ENCODE assay signal across 20 cellular contexts in genomic region chr3:3101660-3102458, GRCh38. TPM values are rescaled to one million over a fixed set of nuclear protein-coding genes. Genes with fewer than 3 reads are reported as not detected.
A peak's percentile ranks its signal among the peaks of the same experiment; 100 is the strongest.
DNase-seq lines count a peak whose midpoint lies in the region; ATAC-seq, FAIRE-seq and TF ChIP-seq lines count a peak whose summit lies in the region.
"Had no signal": no experiment of that assay in that cellular context is flagged by ENCODE, and none has a peak within 500 bp of the region (broad histone marks: within the 10 kb centered on the region; RNA-seq: fewer than 3 reads in every experiment).

No MANE protein-coding gene starts in this region.

- peak overlapping the region; percentile 15; the same call in 1 of the 2 replicates for H3K4me3 ChIP-seq in GM12864 (ENCODE audit: low read depth, low read length)
- no peak overlapping the region for H3K4me3 ChIP-seq in right atrium auricular region
- H3K4me3 ChIP-seq: BLaER1 treated with 17β-estradiol and CSF1 and Interleukin-3, amounts not matched to agents 10 nM and 100 nM; gastrocnemius medialis had no signal

- DNase-seq in GM12864 (ENCODE audit: low read depth) (no peak), GM19239 (ENCODE audit: insufficient read length, low spot score) (no peak), GM13977 (ENCODE audit: low spot score) (no peak), right atrium auricular region (ENCODE audit: low spot score) (no peak), natural killer cell (no peak), nucleus accumbens (lab: John Stamatoyannopoulos, UW) (no peak)
- DNase-seq: activated CD8-positive, alpha-beta memory T cell treated with anti-CD3 and anti-CD28 coated beads for 24 hours; amygdala; DMS53; gastrocnemius medialis; NCI-H1694 treated with DMSO at 0.1 percent for 48 hours; NCI-H524; SW 1271 had no signal

- no peaks in the 10 kb centered on the region for H3K36me3 Mint-ChIP-seq in natural killer cell

- H3K4me1 ChIP-seq in right atrium auricular region: no peaks in the 10 kb centered on the region
- H3K4me1 ChIP-seq: gastrocnemius medialis had no signal

- peak; percentile 51 for ATAC-seq in HG02571 (IDR thresholded peaks at IDR 0.05; ENCODE audit: unreplicated experiment)
- peak; percentile 63 for ATAC-seq in HG03159 (IDR thresholded peaks at IDR 0.05; ENCODE audit: unreplicated experiment)
- no peak for ATAC-seq in natural killer cell
- ATAC-seq: gastrocnemius medialis, Panc1 had no signal

- H3K9me3 Mint-ChIP-seq in natural killer cell: no peaks in the 10 kb centered on the region

- no peak overlapping the region for H3K27ac ChIP-seq in right atrium auricular region
- H3K27ac ChIP-seq: 22Rv1; BLaER1 treated with 17β-estradiol and CSF1 and Interleukin-3, amounts not matched to agents 10 nM and 100 nM; gastrocnemius medialis had no signal

- in situ Hi-C loops in GM13977 (cut with MboI; ENCODE audit: low pct_unique_long_range_greater_than_20kb, low sequenced_read_pairs, unreplicated experiment): no loop called here

- H3K27me3 Mint-ChIP-seq in natural killer cell (ENCODE audit: low read depth in 2 of 2): peaks cover 9 to 23% of the 10 kb centered on the region in 2 donors

- H3K27ac Mint-ChIP-seq in natural killer cell: no peak overlapping the region

- peak; percentile 14 for FAIRE-seq in GM19239 (lab: Jason Lieb, UNC)
- FAIRE-seq: endometrium had no signal

- H3K36me3 ChIP-seq in right atrium auricular region: no peaks in the 10 kb centered on the region
- H3K36me3 ChIP-seq: BLaER1 treated with 17β-estradiol and CSF1 and Interleukin-3, amounts not matched to agents 10 nM and 100 nM; gastrocnemius medialis had no signal

- intact Hi-C loops in natural killer cell (cut with micrococcal nuclease): no loop called here

- H3K9me3 ChIP-seq in right atrium auricular region: no peaks in the 10 kb centered on the region
- H3K9me3 ChIP-seq: BLaER1 treated with 17β-estradiol and CSF1 and Interleukin-3, amounts not matched to agents 10 nM and 100 nM; gastrocnemius medialis had no signal

- H3K27me3 ChIP-seq in right atrium auricular region: no peaks in the 10 kb centered on the region
- H3K27me3 ChIP-seq: BLaER1 treated with 17β-estradiol and CSF1 and Interleukin-3, amounts not matched to agents 10 nM and 100 nM; gastrocnemius medialis had no signal

- no peak for TF ChIP-seq CTCF in GM12864 (IDR thresholded peaks at IDR 0.05; ENCODE audit: low read depth, low read length, missing control alignments)
- no peak for TF ChIP-seq CTCF in GM13977 (IDR thresholded peaks at IDR 0.05; ENCODE audit: extremely low read depth, insufficient read depth, missing control alignments)
- TF ChIP-seq CTCF in right atrium auricular region (IDR thresholded peaks at IDR 0.05): no peak
- no peak for TF ChIP-seq CTCF in natural killer cell (IDR thresholded peaks at IDR 0.05)

- no peak overlapping the region for H3K4me3 Mint-ChIP-seq in natural killer cell

- H3K4me1 Mint-ChIP-seq in natural killer cell: no peaks in the 10 kb centered on the region

RNA-seq across cellular contexts. Expression of gene IL5RA, which starts 8.3 kb away (rescaled TPM):
- total RNA-seq in right atrium auricular region (1 to 10 TPM in 1 of 2 donors, under 1 TPM in 1; 0.51 to 2.6 TPM), natural killer cell (10 to 100 TPM in 1 of 3 donors, under 1 TPM in 1, not detected in 1; 0.34 to 12.4 TPM)
- total RNA-seq: gastrocnemius medialis, renal cortical epithelial cell had no signal

RNA-seq across cellular contexts. Expression of gene TRNT1, which starts 24.9 kb away (rescaled TPM):
- total RNA-seq in right atrium auricular region (1 to 10 TPM; 5.8 to 7.9 TPM), natural killer cell (10 to 100 TPM; 33.3 to 41.9 (median 36.6) TPM)

Comparison
In these comparisons a context has a peak if more than half of its experiments do, and no peak if none do; other contexts are left out.
1. ATAC-seq: peak in HG02571 (single experiment) and HG03159 (single experiment); none in natural killer cell (0 of 3).